1 cellular context compared by ENCODE assay signal in the genomic region with DNA sequence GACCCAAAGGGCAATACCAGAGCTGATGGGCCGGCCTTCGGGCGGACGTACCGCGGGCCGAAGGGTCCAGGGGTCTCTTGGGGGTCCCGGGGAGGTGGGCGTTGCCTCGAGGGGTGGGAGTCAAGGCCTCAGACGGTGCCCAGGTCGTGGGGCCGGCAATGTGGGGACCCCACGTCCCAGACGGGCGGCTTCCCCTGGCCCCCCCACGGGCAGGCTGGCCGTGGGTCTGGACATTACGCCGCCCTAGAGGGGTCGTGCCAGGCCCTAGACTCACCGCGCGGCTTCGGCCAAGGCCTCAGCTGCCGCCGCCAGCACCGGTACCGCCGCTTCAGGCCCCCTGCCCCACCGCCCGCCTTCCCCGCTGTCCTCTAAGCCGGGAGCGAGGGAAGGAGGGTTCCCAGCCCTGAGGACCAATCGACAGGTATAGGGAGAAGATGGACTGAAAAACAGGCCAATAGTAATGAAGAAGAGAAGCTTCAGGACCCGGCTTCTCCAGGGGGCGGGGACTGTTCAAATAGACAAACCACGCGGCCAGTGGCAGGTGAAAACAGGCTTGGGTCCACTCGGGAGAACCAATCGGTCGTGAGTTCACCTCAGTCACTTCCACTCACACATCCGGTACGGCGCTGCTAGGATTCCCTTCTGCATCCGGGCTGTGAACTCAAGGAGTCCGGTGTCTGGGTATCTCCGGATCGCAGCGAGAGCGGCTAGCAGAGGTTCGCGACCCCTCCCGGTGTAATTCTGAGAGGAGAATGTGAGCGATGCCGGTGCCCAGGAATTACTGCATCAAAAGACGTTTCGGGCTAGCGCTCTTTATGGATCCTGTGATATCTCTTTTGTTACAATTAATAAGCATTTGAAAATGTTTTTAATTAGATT.
A peak's percentile ranks its signal among the peaks of the same experiment; 100 is the strongest.
TF ChIP-seq lines count a peak whose summit lies in the region.

A gene (minus strand): TSS at position 381 of the 879 bp plus-strand sequence. CDS start 3,142 bp downstream, outside the sequence.

TF ChIP-seq in HepG2, 621 proteins besides CTCF, POLR2A, EP300 and RAD21 (continued from another document and continues in another):
- 0 out of 2 replicates have a peak, but pooled peaks have one; percentile 33 for TF ChIP-seq MIER2 (CRISPR knock-in tag; IDR thresholded peaks at IDR 0.05)
- TF ChIP-seq NCOA5 (CRISPR knock-in tag; IDR thresholded peaks at IDR 0.05): no peak
- no peak for TF ChIP-seq NFRKB (IDR thresholded peaks at IDR 0.05)
- TF ChIP-seq ZNF883 (CRISPR knock-in tag; IDR thresholded peaks at IDR 0.05; ENCODE audit: not compliant biosample characterization): peak; percentile 52
- TF ChIP-seq ZNF7 (CRISPR knock-in tag; IDR thresholded peaks at IDR 0.05): peak; percentile 14; the same call in 1 of the 2 replicates
- no peak for TF ChIP-seq ARNT (IDR thresholded peaks at IDR 0.05)
- TF ChIP-seq ZNF775 (CRISPR knock-in tag; IDR thresholded peaks at IDR 0.05; ENCODE audit: borderline replicate concordance): no peak
- TF ChIP-seq JARID2 (CRISPR knock-in tag; IDR thresholded peaks at IDR 0.05; ENCODE audit: insufficient replicate concordance): no peak
- TF ChIP-seq MED1 (CRISPR knock-in tag; IDR thresholded peaks at IDR 0.05): peak; percentile 51
- TF ChIP-seq ZSCAN20 (CRISPR knock-in tag; IDR thresholded peaks at IDR 0.05; ENCODE audit: borderline replicate concordance): 0 out of 2 replicates have a peak, but pooled peaks have one; percentile 46
- TF ChIP-seq CBFB (CRISPR knock-in tag; IDR thresholded peaks at IDR 0.05): peak; percentile 55
- TF ChIP-seq, protein P1, sequence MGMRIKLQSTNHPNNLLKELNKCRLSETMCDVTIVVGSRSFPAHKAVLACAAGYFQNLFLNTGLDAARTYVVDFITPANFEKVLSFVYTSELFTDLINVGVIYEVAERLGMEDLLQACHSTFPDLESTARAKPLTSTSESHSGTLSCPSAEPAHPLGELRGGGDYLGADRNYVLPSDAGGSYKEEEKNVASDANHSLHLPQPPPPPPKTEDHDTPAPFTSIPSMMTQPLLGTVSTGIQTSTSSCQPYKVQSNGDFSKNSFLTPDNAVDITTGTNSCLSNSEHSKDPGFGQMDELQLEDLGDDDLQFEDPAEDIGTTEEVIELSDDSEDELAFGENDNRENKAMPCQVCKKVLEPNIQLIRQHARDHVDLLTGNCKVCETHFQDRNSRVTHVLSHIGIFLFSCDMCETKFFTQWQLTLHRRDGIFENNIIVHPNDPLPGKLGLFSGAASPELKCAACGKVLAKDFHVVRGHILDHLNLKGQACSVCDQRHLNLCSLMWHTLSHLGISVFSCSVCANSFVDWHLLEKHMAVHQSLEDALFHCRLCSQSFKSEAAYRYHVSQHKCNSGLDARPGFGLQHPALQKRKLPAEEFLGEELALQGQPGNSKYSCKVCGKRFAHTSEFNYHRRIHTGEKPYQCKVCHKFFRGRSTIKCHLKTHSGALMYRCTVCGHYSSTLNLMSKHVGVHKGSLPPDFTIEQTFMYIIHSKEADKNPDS (CRISPR knock-in tag; IDR thresholded peaks at IDR 0.05): no peak
- TF ChIP-seq NFKB2 (CRISPR knock-in tag; IDR thresholded peaks at IDR 0.05; ENCODE audit: borderline replicate concordance): peak; percentile 41; the same call in 1 of the 2 replicates
- no peak for TF ChIP-seq SNAI1 (CRISPR knock-in tag; IDR thresholded peaks at IDR 0.05; ENCODE audit: borderline replicate concordance)
- peak; percentile 89 for TF ChIP-seq HNRNPH1 (optimal IDR thresholded peaks at IDR 0.05; ENCODE audit: low read depth, low read length)
- TF ChIP-seq, protein P2, sequence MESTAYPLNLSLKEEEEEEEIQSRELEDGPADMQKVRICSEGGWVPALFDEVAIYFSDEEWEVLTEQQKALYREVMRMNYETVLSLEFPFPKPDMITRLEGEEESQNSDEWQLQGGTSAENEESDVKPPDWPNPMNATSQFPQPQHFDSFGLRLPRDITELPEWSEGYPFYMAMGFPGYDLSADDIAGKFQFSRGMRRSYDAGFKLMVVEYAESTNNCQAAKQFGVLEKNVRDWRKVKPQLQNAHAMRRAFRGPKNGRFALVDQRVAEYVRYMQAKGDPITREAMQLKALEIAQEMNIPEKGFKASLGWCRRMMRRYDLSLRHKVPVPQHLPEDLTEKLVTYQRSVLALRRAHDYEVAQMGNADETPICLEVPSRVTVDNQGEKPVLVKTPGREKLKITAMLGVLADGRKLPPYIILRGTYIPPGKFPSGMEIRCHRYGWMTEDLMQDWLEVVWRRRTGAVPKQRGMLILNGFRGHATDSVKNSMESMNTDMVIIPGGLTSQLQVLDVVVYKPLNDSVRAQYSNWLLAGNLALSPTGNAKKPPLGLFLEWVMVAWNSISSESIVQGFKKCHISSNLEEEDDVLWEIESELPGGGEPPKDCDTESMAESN (CRISPR knock-in tag; conservative IDR thresholded peaks at IDR 0.05): 0 out of 2 replicates have a peak, but pooled peaks have one; percentile 40
- TF ChIP-seq ZNF225 (CRISPR knock-in tag; IDR thresholded peaks at IDR 0.05): no peak; the same call in 1 of the 2 replicates
- no peak for TF ChIP-seq SATB2 (CRISPR knock-in tag; IDR thresholded peaks at IDR 0.05)
- TF ChIP-seq, protein P3, sequence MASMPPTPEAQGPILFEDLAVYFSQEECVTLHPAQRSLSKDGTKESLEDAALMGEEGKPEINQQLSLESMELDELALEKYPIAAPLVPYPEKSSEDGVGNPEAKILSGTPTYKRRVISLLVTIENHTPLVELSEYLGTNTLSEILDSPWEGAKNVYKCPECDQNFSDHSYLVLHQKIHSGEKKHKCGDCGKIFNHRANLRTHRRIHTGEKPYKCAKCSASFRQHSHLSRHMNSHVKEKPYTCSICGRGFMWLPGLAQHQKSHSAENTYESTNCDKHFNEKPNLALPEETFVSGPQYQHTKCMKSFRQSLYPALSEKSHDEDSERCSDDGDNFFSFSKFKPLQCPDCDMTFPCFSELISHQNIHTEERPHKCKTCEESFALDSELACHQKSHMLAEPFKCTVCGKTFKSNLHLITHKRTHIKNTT (CRISPR knock-in tag; IDR thresholded peaks at IDR 0.05): no peak
- TF ChIP-seq ZBTB38 (CRISPR knock-in tag; IDR thresholded peaks at IDR 0.05): 0 out of 2 replicates have a peak, but pooled peaks have one; percentile 23
- peak; percentile 85 for TF ChIP-seq IRF2 (CRISPR knock-in tag; IDR thresholded peaks at IDR 0.05)
- no peak for TF ChIP-seq AGO1 (IDR thresholded peaks at IDR 0.05; ENCODE audit: low read depth, low read length, poor library complexity, severe bottlenecking)
- TF ChIP-seq RXRA (CRISPR knock-in tag; IDR thresholded peaks at IDR 0.05): peak; percentile 81
- TF ChIP-seq, protein P4, sequence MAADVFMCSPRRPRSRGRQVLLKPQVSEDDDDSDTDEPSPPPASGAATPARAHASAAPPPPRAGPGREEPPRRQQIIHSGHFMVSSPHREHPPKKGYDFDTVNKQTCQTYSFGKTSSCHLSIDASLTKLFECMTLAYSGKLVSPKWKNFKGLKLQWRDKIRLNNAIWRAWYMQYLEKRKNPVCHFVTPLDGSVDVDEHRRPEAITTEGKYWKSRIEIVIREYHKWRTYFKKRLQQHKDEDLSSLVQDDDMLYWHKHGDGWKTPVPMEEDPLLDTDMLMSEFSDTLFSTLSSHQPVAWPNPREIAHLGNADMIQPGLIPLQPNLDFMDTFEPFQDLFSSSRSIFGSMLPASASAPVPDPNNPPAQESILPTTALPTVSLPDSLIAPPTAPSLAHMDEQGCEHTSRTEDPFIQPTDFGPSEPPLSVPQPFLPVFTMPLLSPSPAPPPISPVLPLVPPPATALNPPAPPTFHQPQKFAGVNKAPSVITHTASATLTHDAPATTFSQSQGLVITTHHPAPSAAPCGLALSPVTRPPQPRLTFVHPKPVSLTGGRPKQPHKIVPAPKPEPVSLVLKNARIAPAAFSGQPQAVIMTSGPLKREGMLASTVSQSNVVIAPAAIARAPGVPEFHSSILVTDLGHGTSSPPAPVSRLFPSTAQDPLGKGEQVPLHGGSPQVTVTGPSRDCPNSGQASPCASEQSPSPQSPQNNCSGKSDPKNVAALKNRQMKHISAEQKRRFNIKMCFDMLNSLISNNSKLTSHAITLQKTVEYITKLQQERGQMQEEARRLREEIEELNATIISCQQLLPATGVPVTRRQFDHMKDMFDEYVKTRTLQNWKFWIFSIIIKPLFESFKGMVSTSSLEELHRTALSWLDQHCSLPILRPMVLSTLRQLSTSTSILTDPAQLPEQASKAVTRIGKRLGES (CRISPR knock-in tag; IDR thresholded peaks at IDR 0.05; ENCODE audit: borderline replicate concordance): no peak
- peak; percentile 46; the same call in 1 of the 2 replicates for TF ChIP-seq ZBTB7A (CRISPR knock-in tag; IDR thresholded peaks at IDR 0.05)
- peak; percentile 94 for TF ChIP-seq KMT2B (CRISPR knock-in tag; IDR thresholded peaks at IDR 0.05)
- TF ChIP-seq, protein P5, sequence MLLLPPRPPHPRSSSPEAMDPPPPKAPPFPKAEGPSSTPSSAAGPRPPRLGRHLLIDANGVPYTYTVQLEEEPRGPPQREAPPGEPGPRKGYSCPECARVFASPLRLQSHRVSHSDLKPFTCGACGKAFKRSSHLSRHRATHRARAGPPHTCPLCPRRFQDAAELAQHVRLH (CRISPR knock-in tag; IDR thresholded peaks at IDR 0.05; ENCODE audit: borderline replicate concordance, low read depth): peak; percentile 39; the same call in 1 of the 2 replicates
- TF ChIP-seq POLR2G (IDR thresholded peaks at IDR 0.05; ENCODE audit: low read depth, low read length): peak; percentile 83
- no peak for TF ChIP-seq ATAD3A (CRISPR knock-in tag; IDR thresholded peaks at IDR 0.05)
- no peak for TF ChIP-seq CEBPG (CRISPR knock-in tag; IDR thresholded peaks at IDR 0.05)
- TF ChIP-seq, protein P6, sequence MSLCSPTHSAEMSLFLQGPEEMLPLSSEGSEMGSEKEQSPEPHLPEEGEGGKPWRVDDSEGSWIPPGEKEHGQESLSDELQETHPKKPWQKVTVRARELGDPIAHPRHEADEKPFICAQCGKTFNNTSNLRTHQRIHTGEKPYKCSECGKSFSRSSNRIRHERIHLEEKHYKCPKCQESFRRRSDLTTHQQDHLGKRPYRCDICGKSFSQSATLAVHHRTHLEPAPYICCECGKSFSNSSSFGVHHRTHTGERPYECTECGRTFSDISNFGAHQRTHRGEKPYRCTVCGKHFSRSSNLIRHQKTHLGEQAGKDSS (CRISPR knock-in tag; IDR thresholded peaks at IDR 0.05; ENCODE audit: borderline replicate concordance, low read depth): peak; percentile 62; the same call in 1 of the 2 replicates
- peak; percentile 32; the same call in 1 of the 2 replicates for TF ChIP-seq ZKSCAN1 (IDR thresholded peaks at IDR 0.05; ENCODE audit: low read length)
- TF ChIP-seq SMC3 (IDR thresholded peaks at IDR 0.05; ENCODE audit: low read length): no peak
- TF ChIP-seq, protein P7, sequence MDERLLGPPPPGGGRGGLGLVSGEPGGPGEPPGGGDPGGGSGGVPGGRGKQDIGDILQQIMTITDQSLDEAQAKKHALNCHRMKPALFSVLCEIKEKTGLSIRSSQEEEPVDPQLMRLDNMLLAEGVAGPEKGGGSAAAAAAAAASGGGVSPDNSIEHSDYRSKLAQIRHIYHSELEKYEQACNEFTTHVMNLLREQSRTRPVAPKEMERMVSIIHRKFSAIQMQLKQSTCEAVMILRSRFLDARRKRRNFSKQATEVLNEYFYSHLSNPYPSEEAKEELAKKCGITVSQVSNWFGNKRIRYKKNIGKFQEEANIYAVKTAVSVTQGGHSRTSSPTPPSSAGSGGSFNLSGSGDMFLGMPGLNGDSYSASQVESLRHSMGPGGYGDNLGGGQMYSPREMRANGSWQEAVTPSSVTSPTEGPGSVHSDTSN (CRISPR knock-in tag; IDR thresholded peaks at IDR 0.05): peak; percentile 95
- no peak for TF ChIP-seq ZNF441 (CRISPR knock-in tag; IDR thresholded peaks at IDR 0.05; ENCODE audit: borderline replicate concordance)
- TF ChIP-seq, protein P8, sequence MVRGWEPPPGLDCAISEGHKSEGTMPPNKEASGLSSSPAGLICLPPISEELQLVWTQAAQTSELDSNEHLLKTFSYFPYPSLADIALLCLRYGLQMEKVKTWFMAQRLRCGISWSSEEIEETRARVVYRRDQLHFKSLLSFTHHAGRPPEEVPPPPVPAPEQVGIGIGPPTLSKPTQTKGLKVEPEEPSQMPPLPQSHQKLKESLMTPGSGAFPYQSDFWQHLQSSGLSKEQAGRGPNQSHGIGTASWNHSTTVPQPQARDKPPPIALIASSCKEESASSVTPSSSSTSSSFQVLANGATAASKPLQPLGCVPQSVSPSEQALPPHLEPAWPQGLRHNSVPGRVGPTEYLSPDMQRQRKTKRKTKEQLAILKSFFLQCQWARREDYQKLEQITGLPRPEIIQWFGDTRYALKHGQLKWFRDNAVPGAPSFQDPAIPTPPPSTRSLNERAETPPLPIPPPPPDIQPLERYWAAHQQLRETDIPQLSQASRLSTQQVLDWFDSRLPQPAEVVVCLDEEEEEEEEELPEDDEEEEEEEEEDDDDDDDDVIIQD (CRISPR knock-in tag; IDR thresholded peaks at IDR 0.05; ENCODE audit: low read depth): peak; percentile 38; the same call in 1 of the 2 replicates
- TF ChIP-seq, protein P9, sequence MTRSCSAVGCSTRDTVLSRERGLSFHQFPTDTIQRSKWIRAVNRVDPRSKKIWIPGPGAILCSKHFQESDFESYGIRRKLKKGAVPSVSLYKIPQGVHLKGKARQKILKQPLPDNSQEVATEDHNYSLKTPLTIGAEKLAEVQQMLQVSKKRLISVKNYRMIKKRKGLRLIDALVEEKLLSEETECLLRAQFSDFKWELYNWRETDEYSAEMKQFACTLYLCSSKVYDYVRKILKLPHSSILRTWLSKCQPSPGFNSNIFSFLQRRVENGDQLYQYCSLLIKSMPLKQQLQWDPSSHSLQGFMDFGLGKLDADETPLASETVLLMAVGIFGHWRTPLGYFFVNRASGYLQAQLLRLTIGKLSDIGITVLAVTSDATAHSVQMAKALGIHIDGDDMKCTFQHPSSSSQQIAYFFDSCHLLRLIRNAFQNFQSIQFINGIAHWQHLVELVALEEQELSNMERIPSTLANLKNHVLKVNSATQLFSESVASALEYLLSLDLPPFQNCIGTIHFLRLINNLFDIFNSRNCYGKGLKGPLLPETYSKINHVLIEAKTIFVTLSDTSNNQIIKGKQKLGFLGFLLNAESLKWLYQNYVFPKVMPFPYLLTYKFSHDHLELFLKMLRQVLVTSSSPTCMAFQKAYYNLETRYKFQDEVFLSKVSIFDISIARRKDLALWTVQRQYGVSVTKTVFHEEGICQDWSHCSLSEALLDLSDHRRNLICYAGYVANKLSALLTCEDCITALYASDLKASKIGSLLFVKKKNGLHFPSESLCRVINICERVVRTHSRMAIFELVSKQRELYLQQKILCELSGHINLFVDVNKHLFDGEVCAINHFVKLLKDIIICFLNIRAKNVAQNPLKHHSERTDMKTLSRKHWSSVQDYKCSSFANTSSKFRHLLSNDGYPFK (CRISPR knock-in tag; IDR thresholded peaks at IDR 0.05; ENCODE audit: borderline replicate concordance): peak; percentile 73; the same call in 1 of the 2 replicates
- TF ChIP-seq PHF8 (CRISPR knock-in tag; IDR thresholded peaks at IDR 0.05): peak; percentile 86
- no peak for TF ChIP-seq ZNF430 (CRISPR knock-in tag; IDR thresholded peaks at IDR 0.05)
- TF ChIP-seq, protein P10, sequence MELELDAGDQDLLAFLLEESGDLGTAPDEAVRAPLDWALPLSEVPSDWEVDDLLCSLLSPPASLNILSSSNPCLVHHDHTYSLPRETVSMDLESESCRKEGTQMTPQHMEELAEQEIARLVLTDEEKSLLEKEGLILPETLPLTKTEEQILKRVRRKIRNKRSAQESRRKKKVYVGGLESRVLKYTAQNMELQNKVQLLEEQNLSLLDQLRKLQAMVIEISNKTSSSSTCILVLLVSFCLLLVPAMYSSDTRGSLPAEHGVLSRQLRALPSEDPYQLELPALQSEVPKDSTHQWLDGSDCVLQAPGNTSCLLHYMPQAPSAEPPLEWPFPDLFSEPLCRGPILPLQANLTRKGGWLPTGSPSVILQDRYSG (CRISPR knock-in tag; IDR thresholded peaks at IDR 0.05): 0 out of 2 replicates have a peak, but pooled peaks have one; percentile 25
- TF ChIP-seq NFYC (CRISPR knock-in tag; IDR thresholded peaks at IDR 0.05): peak; percentile 98
- TF ChIP-seq KDM5A (IDR thresholded peaks at IDR 0.05; ENCODE audit: borderline replicate concordance, low read length): peak; percentile 89
